36 cellular contexts compared by ENCODE assay signal in the genomic region with DNA sequence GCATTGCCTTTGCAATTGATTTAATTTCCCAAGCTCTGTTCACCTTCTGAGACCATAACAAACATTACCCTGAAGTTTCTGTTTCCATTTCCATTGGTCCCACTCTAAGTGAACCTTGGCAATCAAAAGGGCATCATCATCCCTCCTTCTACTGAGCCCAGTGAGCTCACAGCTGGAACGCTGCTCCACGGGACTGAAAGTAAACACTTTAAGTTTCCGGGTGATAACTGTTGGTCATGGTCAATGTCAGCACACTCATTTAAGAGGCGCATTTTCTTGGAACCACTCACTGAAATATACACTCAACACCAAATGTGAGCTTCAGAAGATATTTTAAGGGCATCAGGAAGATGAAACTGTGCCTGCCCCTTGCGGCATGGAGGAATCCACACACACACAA. TPM values are rescaled to one million over a fixed set of nuclear protein-coding genes. Genes with fewer than 3 reads are reported as not detected.
DNase-seq lines count a peak whose midpoint lies in the region; ATAC-seq, FAIRE-seq and TF ChIP-seq lines count a peak whose summit lies in the region.
"Had no signal": no experiment of that assay in that cellular context is flagged by ENCODE, and none has a peak within 500 bp of the region (broad histone marks: within the 10 kb centered on the region; RNA-seq: fewer than 3 reads in every experiment).

No MANE protein-coding gene starts in this region.

- TF ChIP-seq EP300 in HepG2 (IDR thresholded peaks at IDR 0.05; ENCODE audit: low read depth in 2 of 2, low read length in 2 of 2) (no peak), HepG2 (CRISPR knock-in tag; IDR thresholded peaks at IDR 0.05; ENCODE audit: borderline replicate concordance) (no peak)

- no peak overlapping the region for H3K27ac Mint-ChIP-seq in osteocyte (ENCODE audit: unreplicated experiment)
- H3K27ac Mint-ChIP-seq: activated naive CD8-positive, alpha-beta T cell; CD14-positive monocyte; dendritic cell treated with granulocyte-macrophage colony-stimulating factor and Interleukin-4, amounts not matched to agents 40 ng/mL and 50 ng/mL, for 4 days; endodermal cell; H9 had no signal

- intact Hi-C loops in right lobe of liver (cut with DNase I) (no loop called here), HepG2 (cut with micrococcal nuclease; ENCODE audit: unreplicated experiment) (no loop called here)

- no peaks in the 10 kb centered on the region for H3K36me3 Mint-ChIP-seq in osteocyte (ENCODE audit: unreplicated experiment)
- H3K36me3 Mint-ChIP-seq: CD14-positive monocyte had no signal

- no peaks in the 10 kb centered on the region for H3K36me3 ChIP-seq in right lobe of liver
- H3K36me3 ChIP-seq in HepG2 (replicated peaks in 1 of 2; ENCODE audit: control insufficient read depth in 1 of 2, insufficient read depth in 2 of 2, low read length in 2 of 2), result no peaks in the 10 kb centered on the region
- H3K36me3 ChIP-seq in mesenchymal stem cell (ENCODE audit: control insufficient read depth in 1 of 2, insufficient read depth in 2 of 2, low read depth in 1 of 2, low read length in 2 of 2), result peaks cover 0 to under 1% of the 10 kb centered on the region in 2 experiments
- H3K36me3 ChIP-seq: esophagus muscularis mucosa, gastroesophageal sphincter had no signal

- no peaks in the 10 kb centered on the region for H3K79me1 ChIP-seq in mesenchymal stem cell (replicated peaks; ENCODE audit: low read length, poor library complexity, severe bottlenecking)

- DNase-seq in right lobe of liver, result no peak
- no peak for DNase-seq in HepG2 (ENCODE audit: low spot score)
- peak; percentile 11 for DNase-seq in amniotic epithelial cell (ENCODE audit: low read depth)
- DNase-seq in mesenchymal stem cell, result peak; percentile 87
- DNase-seq in osteocyte (ENCODE audit: extremely low spot score, unreplicated experiment), result no peak
- no peak for DNase-seq in GM19238 (ENCODE audit: insufficient read length, low spot score)
- DNase-seq: activated CD4-positive, alpha-beta T cell treated with anti-CD3 and anti-CD28 coated beads for 1 hour; activated T-cell treated with anti-CD3 and anti-CD28 coated beads for 4 hours; aorta; Calu3; caudate nucleus; endodermal cell; H9; hippocampal formation; KG1; left cardiac atrium; mesendoderm; MM.1S; naive B cell; NCI-H1436; NCI-H2081 treated with DMSO at 0.1 percent for 48 hours; NCI-H446; occipital lobe; PC-9; SHP77; stimulated activated CD4-positive, alpha-beta T cell treated with anti-CD3 and anti-CD28 coated beads, Interleukin-2, amount 100 ng/mL, for 24 hours; trophoblast cell had no signal

- no peak overlapping the region for H3K14ac ChIP-seq in mesenchymal stem cell (ENCODE audit: low read length in 2 of 2)

- no peaks in the 10 kb centered on the region for H3K4me1 Mint-ChIP-seq in osteocyte (ENCODE audit: unreplicated experiment)

- H3K9ac ChIP-seq in HepG2 (ENCODE audit: insufficient read depth, low read depth, low read length) (no peak overlapping the region), mesenchymal stem cell (ENCODE audit: low read length) (no peak overlapping the region)

- no peak overlapping the region for H2BK120ac ChIP-seq in mesenchymal stem cell (ENCODE audit: low read depth, low read length)

- WGBS in right lobe of liver (ENCODE audit: insufficient coverage, low coverage, low lambda C conversion rate, missing lambda C conversion rate), result 32% methylated on average over 5 of the region's 5 CpGs
- WGBS in HepG2 (ENCODE audit: low lambda C conversion rate), result 3% methylated on average over 5 of the region's 5 CpGs
- WGBS in mesenchymal stem cell, result 27% methylated on average over 5 of the region's 5 CpGs

- in situ Hi-C loops in HepG2 (cut with HindIII; ENCODE audit: extremely low pct_ligation_motif_present, low pct_unique_long_range_greater_than_20kb), result no loop called here

- TF ChIP-seq POLR2A in right lobe of liver (IDR thresholded peaks at IDR 0.05) (no peak), HepG2 (IDR thresholded peaks at IDR 0.05; ENCODE audit: insufficient read depth in 1 of 2, low read depth in 2 of 2, low read length in 2 of 2) (no peak)

- FAIRE-seq in HepG2 (lab: Jason Lieb, UNC), result no peak
- FAIRE-seq: GM19239 had no signal

- H3K4me2 ChIP-seq in HepG2 (ENCODE audit: low read depth, low read length) (no peak overlapping the region), mesenchymal stem cell (ENCODE audit: low read length, poor library complexity, severe bottlenecking) (no peak overlapping the region)
- H3K4me2 ChIP-seq: PC-9, smooth muscle cell had no signal

- H3K4me1 ChIP-seq in right lobe of liver (no peaks in the 10 kb centered on the region), HepG2 (ENCODE audit: insufficient read depth, low read length) (no peaks in the 10 kb centered on the region), mesenchymal stem cell (ENCODE audit: control insufficient read depth, insufficient read depth, low read depth, low read length) (no peaks in the 10 kb centered on the region)
- H3K4me1 ChIP-seq: esophagus muscularis mucosa, gastroesophageal sphincter had no signal

- no peak overlapping the region for H2AK5ac ChIP-seq in mesenchymal stem cell (ENCODE audit: low read length, severe bottlenecking)

- H3K9me3 ChIP-seq in right lobe of liver (no peaks in the 10 kb centered on the region), HepG2 (ENCODE audit: low read length) (no peaks in the 10 kb centered on the region), mesenchymal stem cell (ENCODE audit: control insufficient read depth, low read length) (no peaks in the 10 kb centered on the region)
- H3K9me3 ChIP-seq: esophagus muscularis mucosa, gastroesophageal sphincter had no signal

- H3K4ac ChIP-seq in mesenchymal stem cell (ENCODE audit: low read depth in 1 of 2, low read length in 2 of 2), result no peak overlapping the region

- no peak overlapping the region for H3K23ac ChIP-seq in mesenchymal stem cell (ENCODE audit: low read length in 2 of 2)

- no peak overlapping the region for H4K8ac ChIP-seq in mesenchymal stem cell (ENCODE audit: low read length)

- H2BK5ac ChIP-seq in mesenchymal stem cell (ENCODE audit: low read depth, low read length, poor library complexity, severe bottlenecking), result no peak overlapping the region

- H3K4me3 ChIP-seq in right lobe of liver, result no peak overlapping the region
- H3K4me3 ChIP-seq in HepG2 (replicated peaks in 1 of 3; ENCODE audit: insufficient read depth in 1 of 3, low read depth in 2 of 3, low read length in 3 of 3), result no peak overlapping the region
- H3K4me3 ChIP-seq in mesenchymal stem cell (ENCODE audit: insufficient read depth in 1 of 2, low read depth in 1 of 2, low read length in 2 of 2), result no peak overlapping the region
- H3K4me3 ChIP-seq: esophagus muscularis mucosa, gastroesophageal sphincter, PC-9, smooth muscle cell had no signal

- peaks cover 18% of the 10 kb centered on the region for H3K27me3 Mint-ChIP-seq in osteocyte (ENCODE audit: unreplicated experiment)

- no peaks in the 10 kb centered on the region for H3K9me3 Mint-ChIP-seq in osteocyte (ENCODE audit: unreplicated experiment)
- H3K9me3 Mint-ChIP-seq: dendritic cell treated with granulocyte-macrophage colony-stimulating factor and Interleukin-4, amounts not matched to agents 40 ng/mL and 50 ng/mL, for 4 days; endodermal cell; H9; naive B cell had no signal

- TF ChIP-seq CTCF in right lobe of liver (IDR thresholded peaks at IDR 0.05), result no peak
- TF ChIP-seq CTCF in HepG2 (CRISPR knock-in tag; IDR thresholded peaks at IDR 0.05), result no peak
- TF ChIP-seq CTCF in osteocyte (IDR thresholded peaks at IDR 0.05), result no peak

- H3K27ac ChIP-seq in right lobe of liver (no peak overlapping the region), HepG2 (ENCODE audit: extremely low read length, insufficient read depth, low read length) (no peak overlapping the region), mesenchymal stem cell (ENCODE audit: low read length, poor library complexity, severe bottlenecking) (no peak overlapping the region)
- H3K27ac ChIP-seq: esophagus muscularis mucosa, gastroesophageal sphincter, PC-9 had no signal

- H4K20me1 ChIP-seq in HepG2 (ENCODE audit: insufficient read depth, low read length), result no peaks in the 10 kb centered on the region; the same call in 1 of the 2 replicates

- TF ChIP-seq RAD21 in HepG2 (CRISPR knock-in tag; IDR thresholded peaks at IDR 0.05), result no peak

- BruUV-seq in HepG2 (replicated peaks; lab: Mats Ljungman, UMichigan), result no TSS peak

- POLR2A ChIA-PET in HepG2 (lab: Yijun Ruan, JAX), result no interaction called here

- peak in 3 of 4 donors; percentile 32 to 45 (median 44) for ATAC-seq in right lobe of liver
- ATAC-seq in HepG2, result no peak
- ATAC-seq in GM18861 (IDR thresholded peaks at IDR 0.05; ENCODE audit: unreplicated experiment), result no peak
- ATAC-seq in GM21619 (IDR thresholded peaks at IDR 0.05; ENCODE audit: unreplicated experiment), result no peak
- ATAC-seq: gastroesophageal sphincter had no signal

- H2AFZ ChIP-seq in HepG2 (ENCODE audit: low read length) (no peak overlapping the region), mesenchymal stem cell (ENCODE audit: low read depth, low read length) (no peak overlapping the region)
- H2AFZ ChIP-seq: PC-9 had no signal

- no peaks in the 10 kb centered on the region for H3K79me2 ChIP-seq in HepG2 (ENCODE audit: insufficient read depth, low read length)

- no peak overlapping the region for H2BK12ac ChIP-seq in mesenchymal stem cell (ENCODE audit: low read length in 2 of 2)

- H3K18ac ChIP-seq in mesenchymal stem cell (ENCODE audit: low read depth in 1 of 2, low read length in 2 of 2), result no peak overlapping the region

- no peak overlapping the region for H2BK15ac ChIP-seq in mesenchymal stem cell (ENCODE audit: low read depth, poor library complexity, severe bottlenecking)

- no peak overlapping the region for H4K91ac ChIP-seq in mesenchymal stem cell (ENCODE audit: low read length)

- no peaks in the 10 kb centered on the region for H3K27me3 ChIP-seq in right lobe of liver
- H3K27me3 ChIP-seq in HepG2 (ENCODE audit: control insufficient read depth in 1 of 2, insufficient read depth in 2 of 2, low read length in 2 of 2), result peaks cover 10 to 68% of the 10 kb centered on the region in 2 experiments
- H3K27me3 ChIP-seq in mesenchymal stem cell (ENCODE audit: control insufficient read depth in 1 of 2, insufficient read depth in 1 of 2, low read length in 2 of 2), result peaks cover 34 to 40% of the 10 kb centered on the region in 2 experiments
- H3K27me3 ChIP-seq: esophagus muscularis mucosa, gastroesophageal sphincter had no signal

- no peak overlapping the region for H3K4me3 Mint-ChIP-seq in osteocyte (ENCODE audit: unreplicated experiment)
- H3K4me3 Mint-ChIP-seq: activated naive CD8-positive, alpha-beta T cell; CD14-positive monocyte; dendritic cell treated with granulocyte-macrophage colony-stimulating factor and Interleukin-4, amounts not matched to agents 40 ng/mL and 50 ng/mL, for 4 days; endodermal cell; H9; naive B cell had no signal

- CTCF ChIA-PET in HepG2 (lab: Yijun Ruan, JAX; ENCODE audit: low intra/inter-chr PET ratio, low total read pairs), result no interaction called here

RNA-seq across cellular contexts. Expression of a gene that starts 37.1 kb away (rescaled TPM):
- total RNA-seq in right lobe of liver, result 10 to 100 TPM in 3 of 6 experiments, 1 to 10 TPM in 3; 6.4 to 18.1 (median 11.1) TPM
- total RNA-seq in HepG2 (2016; rRNA removed; fragmentation: Illumina TruSeq; extraction: Trizol), result 0.03 and 0.22 TPM in 2 replicates
- not detected in 2 replicates for total RNA-seq in HepG2 (2016; cell fraction: cytosol; rRNA removed; fragmentation: Illumina TruSeq; extraction: Trizol; ENCODE audit: low read depth)
- total RNA-seq in HepG2 (2016; cell fraction: insoluble cytoplasmic fraction; rRNA removed; fragmentation: Illumina TruSeq; extraction: Trizol), result 0.13 and 0.28 TPM in 2 replicates
- 0.21 TPM in 1 of 2 replicates, not detected in the other for total RNA-seq in HepG2 (2016; cell fraction: membrane; rRNA removed; fragmentation: Illumina TruSeq; extraction: Trizol)
- 0.25 and 1.5 TPM in 2 replicates for total RNA-seq in HepG2 (2016; cell fraction: nucleus; rRNA removed; fragmentation: Illumina TruSeq; extraction: Trizol)
- polyA plus RNA-seq in HepG2 (2011; rRNA removed), result 0.38 and 0.47 TPM in 2 replicates
- polyA plus RNA-seq in HepG2 (2011; cell fraction: cytosol; rRNA removed), result 0.15 and 0.16 TPM in 2 replicates
- 1.7 and 2.2 TPM in 2 replicates for polyA plus RNA-seq in HepG2 (2011; cell fraction: nucleus; rRNA removed)
- polyA plus RNA-seq in HepG2 (2012), result 0.43 and 0.91 TPM in 2 replicates
- 0.02 and 0.09 TPM in 2 replicates for polyA plus RNA-seq in HepG2 (2016; cell fraction: cytosol; fragmentation: Illumina TruSeq; extraction: Trizol; ENCODE audit: low read depth)
- polyA plus RNA-seq in HepG2 (2016; cell fraction: insoluble cytoplasmic fraction; fragmentation: Illumina TruSeq; extraction: Trizol; ENCODE audit: low read depth), result 0.05 TPM in 1 of 2 replicates, not detected in the other
- 0.13 and 0.49 TPM in 2 replicates for polyA plus RNA-seq in HepG2 (2016; cell fraction: membrane; fragmentation: Illumina TruSeq; extraction: Trizol; ENCODE audit: low read depth)
- polyA plus RNA-seq in HepG2 (2016; cell fraction: nucleus; fragmentation: Illumina TruSeq; extraction: Trizol; ENCODE audit: insufficient read depth, low read depth), result 0.79 and 1.1 TPM in 2 replicates
- polyA minus RNA-seq in HepG2 (2011; rRNA and poly(A)+ RNA removed; ENCODE audit: low replicate concordance), result 0.80 TPM in 1 of 2 replicates, not detected in the other
- polyA minus RNA-seq in HepG2 (2011; cell fraction: cytosol; rRNA and poly(A)+ RNA removed), result not detected in 2 replicates
- polyA minus RNA-seq in HepG2 (2011; cell fraction: nucleus; rRNA and poly(A)+ RNA removed), result 3.1 and 5.0 TPM in 2 replicates
- polyA plus RNA-seq in mesenchymal stem cell (2013, experiment 1 of 2), result 141 TPM
- 139 TPM for polyA plus RNA-seq in mesenchymal stem cell (2013, experiment 2 of 2)
- 89.9 and 102 TPM in 2 replicates for total RNA-seq in osteocyte

Comparison
In these comparisons a context has a peak if more than half of its experiments do, and no peak if none do; other contexts are left out.
1. ATAC-seq: peak in right lobe of liver (3 of 4); none in HepG2 (single experiment), GM18861 (single experiment) and GM21619 (single experiment).
2. DNase-seq: peak in amniotic epithelial cell (single experiment) and mesenchymal stem cell (single experiment); none in right lobe of liver (0 of 3), HepG2 (single experiment), osteocyte (single experiment) and GM19238 (single experiment).